In genomic region chr11:67572747-67573419, GRCh38 we compare ENCODE assay signal across 9 cellular contexts. TPM values are rescaled to one million over a fixed set of nuclear protein-coding genes. Genes with fewer than 3 reads are reported as not detected.
DNase-seq lines count a peak whose midpoint lies in the region; ATAC-seq and TF ChIP-seq lines count a peak whose summit lies in the region.
"Had no signal": no experiment of that assay in that cellular context is flagged by ENCODE, and none has a peak within 500 bp of the region (broad histone marks: within the 10 kb centered on the region; RNA-seq: fewer than 3 reads in every experiment).

No MANE protein-coding gene starts in this region.

- no peak overlapping the region for H3K4me3 ChIP-seq in dorsolateral prefrontal cortex

- no peak for ATAC-seq in GM19023 (IDR thresholded peaks at IDR 0.05; ENCODE audit: unreplicated experiment)
- ATAC-seq in GM21717 (IDR thresholded peaks at IDR 0.05; ENCODE audit: unreplicated experiment), result no peak

- TF ChIP-seq CTCF in dorsolateral prefrontal cortex (IDR thresholded peaks at IDR 0.05 in 54 of 56, conservative IDR thresholded peaks at IDR 0.05 in 2 of 56; ENCODE audit: low read depth in 1 of 56, partially characterized antibody in 56 of 56), result peak in 55 of 56 donors; percentile 19 to 84 (median 71)
- peak; percentile 21 for TF ChIP-seq CTCF in mesothelial cell of epicardium (IDR thresholded peaks at IDR 0.05; ENCODE audit: unreplicated experiment)

- intact Hi-C loops in dorsolateral prefrontal cortex (cut with DNase I), result no loop called here

- DNase-seq in DMS 273 (lab: John Stamatoyannopoulos, UW; ENCODE audit: unreplicated experiment) (peak; percentile 70), DMS 273 treated with DMSO at 0.1 percent for 48 hours (lab: John Stamatoyannopoulos, UW) (no peak), LoVo (ENCODE audit: low spot score) (peak; percentile 74), SHP77 treated with DMSO at 0.1 percent for 48 hours (lab: John Stamatoyannopoulos, UW) (peak; percentile 75), dorsolateral prefrontal cortex (peak in 9 of 10 donors; percentile 43 to 67 (median 53)), mesothelial cell of epicardium (ENCODE audit: low spot score in 2 of 2, unreplicated experiment in 2 of 2) (peak in 1 of 2 experiments; percentile 44)

- H3K27me3 ChIP-seq in dorsolateral prefrontal cortex, result peaks cover 0 to 5% (median 0%) of the 10 kb centered on the region in 45 donors

- no peak overlapping the region for H3K27ac Mint-ChIP-seq in mesothelial cell of epicardium

- H3K27ac ChIP-seq in dorsolateral prefrontal cortex, result no peak overlapping the region

- peaks cover 4% of the 10 kb centered on the region for H3K4me1 Mint-ChIP-seq in mesothelial cell of epicardium

- H3K4me3 Mint-ChIP-seq in mesothelial cell of epicardium, result no peak overlapping the region

- peaks cover 4% of the 10 kb centered on the region for H3K27me3 Mint-ChIP-seq in mesothelial cell of epicardium (ENCODE audit: low read depth)

- H3K36me3 Mint-ChIP-seq in mesothelial cell of epicardium, result no peaks in the 10 kb centered on the region

- H3K9me3 Mint-ChIP-seq in mesothelial cell of epicardium, result peaks cover 3% of the 10 kb centered on the region

RNA-seq across cellular contexts. Expression of gene GSTP1, which starts 10.7 kb away (rescaled TPM):
- 100 to 1,000 TPM; 145 to 281 (median 207) TPM for total RNA-seq in dorsolateral prefrontal cortex
- total RNA-seq in mesothelial cell of epicardium, result 875 to 906 TPM (median 905 TPM) in 3 replicates

RNA-seq across cellular contexts. Expression of gene NDUFV1, which starts 33.9 kb away (rescaled TPM):
- 100 to 1,000 TPM; 176 to 398 (median 251) TPM for total RNA-seq in dorsolateral prefrontal cortex
- total RNA-seq in mesothelial cell of epicardium, result 179 to 187 TPM (median 180 TPM) in 3 replicates

RNA-seq across cellular contexts. Expression of gene CABP2, which starts 49.6 kb away (rescaled TPM):
- total RNA-seq in dorsolateral prefrontal cortex, result not detected
- not detected in 3 replicates for total RNA-seq in mesothelial cell of epicardium
- total RNA-seq: activated CD8-positive, alpha-beta memory T cell treated with anti-CD3 and anti-CD28 coated beads for 36 hours had no signal

RNA-seq across cellular contexts. Expression of gene NUDT8, which starts 56.9 kb away (rescaled TPM):
- total RNA-seq in dorsolateral prefrontal cortex (10 to 100 TPM in 3 of 120 experiments, 1 to 10 TPM in 117; 2.2 to 12.6 (median 6.1) TPM), mesothelial cell of epicardium (5.0 to 6.2 TPM (median 5.6 TPM) in 3 replicates)
